In the genomic region with DNA sequence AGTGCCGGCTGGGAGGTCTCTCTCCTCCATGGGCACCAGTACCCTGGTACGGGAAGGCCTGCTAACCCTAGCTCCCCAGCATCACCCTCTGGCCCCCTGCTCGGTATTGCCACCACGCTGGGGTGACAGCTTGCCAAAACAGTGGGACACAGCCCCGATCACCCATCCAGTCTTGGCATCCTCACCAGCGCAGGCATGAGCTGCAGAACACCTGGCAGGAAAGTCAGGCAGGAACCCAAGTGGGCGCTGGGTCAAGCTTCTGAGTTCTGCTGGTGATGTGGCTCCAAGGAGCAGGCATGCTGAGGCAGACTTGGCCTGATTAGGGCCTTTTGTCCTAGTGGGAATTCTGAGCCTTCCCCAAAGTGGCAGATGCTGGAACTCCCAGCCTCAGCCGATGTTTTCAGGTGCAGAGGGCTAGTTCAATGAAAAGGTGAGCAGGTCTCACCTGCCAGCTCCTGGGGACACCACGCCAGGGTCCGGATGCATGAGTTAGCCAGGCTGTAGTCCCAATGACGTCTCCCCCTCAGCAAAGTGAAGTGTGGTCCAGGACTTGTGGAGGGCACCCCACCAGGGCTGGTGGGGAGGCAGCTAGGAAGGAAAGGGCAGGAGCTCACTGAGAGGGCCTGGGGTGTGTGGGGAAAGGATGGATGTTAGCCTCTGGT, we compare ENCODE assay signal across 13 cellular contexts. TPM values are rescaled to one million over a fixed set of nuclear protein-coding genes. Genes with fewer than 3 reads are reported as not detected.
DNase-seq lines count a peak whose midpoint lies in the region; ATAC-seq, FAIRE-seq and TF ChIP-seq lines count a peak whose summit lies in the region.
"Had no signal": no experiment of that assay in that cellular context is flagged by ENCODE, and none has a peak within 500 bp of the region (broad histone marks: within the 10 kb centered on the region; RNA-seq: fewer than 3 reads in every experiment).

No MANE protein-coding gene starts in this region.

- intact Hi-C loops in lower leg skin (cut with DNase I; ENCODE audit: low total_unique reads) = no loop called here

- H2BK5ac ChIP-seq in H1 (ENCODE audit: low read depth, low read length) = no peak overlapping the region; the same call in 1 of the 2 replicates

- ATAC-seq in SK-N-SH treated with all-trans-retinoic acid at 6 μM for 48 hours = no peak
- ATAC-seq: activated T-cell treated with anti-CD3 and anti-CD28 coated beads, Interleukin-2, amount 50 U/mL, for 72 hours had no signal

- H3K27me3 ChIP-seq in H1 (replicated peaks in 1 of 4; ENCODE audit: control insufficient read depth in 3 of 4, extremely low read depth in 1 of 4, insufficient read depth in 3 of 4, low read length in 3 of 4) (peaks cover 0 to 3% (median 1%) of the 10 kb centered on the region in 4 experiments; a peak in 4 of 7 replicates), BE2C (no peaks in the 10 kb centered on the region), smooth muscle cell (ENCODE audit: low read depth) (no peaks in the 10 kb centered on the region)

- no peak overlapping the region for H2BK120ac ChIP-seq in H1 (replicated peaks; ENCODE audit: low read depth, low read length)

- H3K4ac ChIP-seq in H1 (replicated peaks; ENCODE audit: insufficient read length, low read depth, low read length) = no peak overlapping the region

- peak overlapping the region; percentile 66; the same call in 1 of the 2 replicates for H2AK5ac ChIP-seq in H1 (ENCODE audit: low read depth, low read length)

- no peaks in the 10 kb centered on the region for H3K9me3 ChIP-seq in H1 (ENCODE audit: insufficient read depth in 2 of 2, low read depth in 1 of 2, low read length in 1 of 2)
- no peaks in the 10 kb centered on the region for H3K9me3 ChIP-seq in BE2C
- no peaks in the 10 kb centered on the region for H3K9me3 ChIP-seq in smooth muscle cell (replicated peaks; ENCODE audit: low read depth)

- no peak overlapping the region for H2AFZ ChIP-seq in H1 (ENCODE audit: low read length)
- no peak overlapping the region for H2AFZ ChIP-seq in smooth muscle cell (ENCODE audit: low read depth)

- POLR2A ChIA-PET in H1 (lab: Charles Lee; ENCODE audit: partially characterized antibody) = interaction anchor here (1.1 to 1.8 kb wide), 3 partner anchors 12 to 16 kb away, joined by 4 to 5 read pairs (median 4); a partner anchor contains a TSS

- H3K9ac ChIP-seq in H1 (replicated peaks in 1 of 4; ENCODE audit: extremely low read depth in 1 of 4, low read depth in 3 of 4, low read length in 3 of 4) = no peak overlapping the region
- H3K9ac ChIP-seq in smooth muscle cell (ENCODE audit: low read depth) = no peak overlapping the region

- no peak overlapping the region for H4K5ac ChIP-seq in H1 (ENCODE audit: insufficient read length, low read depth, low read length)

- H2BK15ac ChIP-seq in H1 (ENCODE audit: low read length) = no peak overlapping the region

- H3K79me1 ChIP-seq in H1 (ENCODE audit: low read depth, low read length) = no peaks in the 10 kb centered on the region

- H3K79me2 ChIP-seq in H1 (ENCODE audit: control insufficient read depth in 1 of 2, insufficient read depth in 2 of 2, low read length in 2 of 2) = no peaks in the 10 kb centered on the region
- H3K79me2 ChIP-seq in smooth muscle cell (ENCODE audit: low read depth) = no peaks in the 10 kb centered on the region

- no peak overlapping the region for H3K56ac ChIP-seq in H1 (replicated peaks; ENCODE audit: insufficient read length, low read depth, low read length)

- peaks cover 5 to 39% (median 22%) of the 10 kb centered on the region in 4 experiments; a peak in 6 of 7 replicates for H3K4me1 ChIP-seq in H1 (replicated peaks in 1 of 4; ENCODE audit: control insufficient read depth in 3 of 4, insufficient read depth in 4 of 4, low read length in 3 of 4)
- H3K4me1 ChIP-seq in BE2C = no peaks in the 10 kb centered on the region
- H3K4me1 ChIP-seq in smooth muscle cell (ENCODE audit: low read depth) = peaks cover 25% of the 10 kb centered on the region

- no peak for TF ChIP-seq EP300 in H1 (IDR thresholded peaks at IDR 0.05; ENCODE audit: borderline replicate concordance in 1 of 2, low read depth in 2 of 2, low read length in 2 of 2)

- H4K8ac ChIP-seq in H1 (ENCODE audit: extremely low read depth, insufficient read depth, low read length) = no peak overlapping the region

- DNase-seq in H1 (ENCODE audit: low read depth in 1 of 2, low spot score in 2 of 2) (no peak), lower leg skin (ENCODE audit: low spot score in 2 of 2) (peak; percentile 22 to 82), substantia nigra (lab: John Stamatoyannopoulos, UW) (peak in 3 of 49 donors; percentile 37 to 57 (median 44)), BE2C (no peak), smooth muscle cell (lab: John Stamatoyannopoulos, UW; ENCODE audit: unreplicated experiment) (no peak), SIG-M5 (lab: John Stamatoyannopoulos, UW) (no peak)
- DNase-seq: activated CD4-positive, alpha-beta T cell treated with anti-CD3 and anti-CD28 coated beads for 4 hours; activated T-cell treated with anti-CD3 and anti-CD28 coated beads, Interleukin-2, amount 50 U/mL, for 72 hours; NCI-H510A had no signal

- no peak overlapping the region for H4K91ac ChIP-seq in H1 (replicated peaks; ENCODE audit: insufficient read length, low read length)

- H3F3A ChIP-seq in smooth muscle cell (ENCODE audit: low read depth) = peaks cover 6% of the 10 kb centered on the region

- no peak for TF ChIP-seq CTCF in H1 (IDR thresholded peaks at IDR 0.05; ENCODE audit: control extremely low read depth in 1 of 3, insufficient read depth in 1 of 3, low read depth in 1 of 3, low read length in 3 of 3)
- TF ChIP-seq CTCF in lower leg skin (IDR thresholded peaks at IDR 0.05) = no peak
- no peak for TF ChIP-seq CTCF in BE2C (IDR thresholded peaks at IDR 0.05; ENCODE audit: low read depth, low read length)
- no peak for TF ChIP-seq CTCF in smooth muscle cell (IDR thresholded peaks at IDR 0.05; ENCODE audit: borderline replicate concordance, insufficient read depth, poor library complexity, severe bottlenecking)

- 0 out of 2 replicates have a peak overlapping the region, but pooled peaks have one; percentile 53 for H2BK12ac ChIP-seq in H1 (ENCODE audit: low read depth, low read length)

- H3K36me3 ChIP-seq in H1 (ENCODE audit: control insufficient read depth in 2 of 4, insufficient read depth in 4 of 4, low read length in 3 of 4) (peaks cover 0 to 3% (median 1%) of the 10 kb centered on the region in 4 experiments; a peak in 1 of 8 replicates), BE2C (no peaks in the 10 kb centered on the region), smooth muscle cell (ENCODE audit: low read depth) (no peaks in the 10 kb centered on the region)

- no peak for TF ChIP-seq POLR2A in H1 (IDR thresholded peaks at IDR 0.05; ENCODE audit: control extremely low read depth in 1 of 2, low read depth in 2 of 2, low read length in 2 of 2)
- no peak for TF ChIP-seq POLR2A in lower leg skin (IDR thresholded peaks at IDR 0.05)

- H3K23me2 ChIP-seq in H1 (ENCODE audit: low read depth, low read length) = no peaks in the 10 kb centered on the region

- no peak overlapping the region for H3K23ac ChIP-seq in H1 (ENCODE audit: insufficient read length)

- peak overlapping the region; percentile 75 for H3K27ac ChIP-seq in angular gyrus (ENCODE audit: low read depth, low read length)
- H3K27ac ChIP-seq in H1 (ENCODE audit: low read depth, low read length) = no peak overlapping the region
- peak overlapping the region; percentile 42 for H3K27ac ChIP-seq in substantia nigra (ENCODE audit: low read depth, low read length, poor library complexity, severe bottlenecking)
- no peak overlapping the region for H3K27ac ChIP-seq in smooth muscle cell (ENCODE audit: low read depth)
- H3K27ac ChIP-seq: epithelial cell of prostate had no signal

- H3K4me2 ChIP-seq in H1 (ENCODE audit: insufficient read depth in 1 of 2, low read depth in 2 of 2, low read length in 2 of 2) (no peak overlapping the region), smooth muscle cell (no peak overlapping the region)

- H4K20me1 ChIP-seq in H1 (replicated peaks in 1 of 2; ENCODE audit: control insufficient read depth in 1 of 2, insufficient read depth in 2 of 2, low read length in 2 of 2) = no peaks in the 10 kb centered on the region
- no peaks in the 10 kb centered on the region for H4K20me1 ChIP-seq in smooth muscle cell (ENCODE audit: low read depth)

- H3K14ac ChIP-seq in H1 (ENCODE audit: insufficient read length) = no peak overlapping the region

- CTCF ChIA-PET in H1 (lab: Charles Lee; ENCODE audit: partially characterized antibody) = interaction anchor here (1.1 to 12.1 kb wide), 6 partner anchors 11 to 93 kb away, joined by 3 to 117 read pairs (median 4); a partner anchor contains a TSS

- no peak for FAIRE-seq in H1 (lab: Jason Lieb, UNC)
- FAIRE-seq: islet of Langerhans had no signal

- H3K18ac ChIP-seq in H1 (ENCODE audit: extremely low read depth, low read length) = peak overlapping the region; percentile 22; the same call in 1 of the 2 replicates

- WGBS in H1 (ENCODE audit: extremely low coverage in 1 of 2, insufficient coverage in 1 of 2, insufficient read length in 1 of 2, insufficient replicate concordance in 2 of 2, low coverage in 1 of 2, low lambda C conversion rate in 2 of 2, missing lambda C conversion rate in 1 of 2), 2 experiments = 92% methylated on average over 10 of the region's 11 CpGs; no CpG with 5 or more reads in 1 of the 2 experiments
- 63 to 65% methylated on average over 8 to 10 of the region's 11 CpGs for WGBS in lower leg skin, 2 donors
- 99% methylated on average over 11 of the region's 11 CpGs for WGBS in smooth muscle cell (ENCODE audit: low lambda C conversion rate)

- H2BK20ac ChIP-seq in H1 (ENCODE audit: low read length) = 0 out of 2 replicates have a peak overlapping the region, but pooled peaks have one; percentile 72

- H3K4me3 ChIP-seq in H1 (ENCODE audit: extremely low read depth in 1 of 4, insufficient read depth in 2 of 4, low read depth in 3 of 4, low read length in 4 of 4) (no peak overlapping the region), lower leg skin (ENCODE audit: low read depth, poor library complexity, severe bottlenecking) (no peak overlapping the region), BE2C (ENCODE audit: low read depth, low read length) (no peak overlapping the region), smooth muscle cell (no peak overlapping the region)

- no peak for TF ChIP-seq RAD21 in H1 (IDR thresholded peaks at IDR 0.05 in 1 of 2, conservative IDR thresholded peaks at IDR 0.05 in 1 of 2; ENCODE audit: low read depth in 2 of 2, low read length in 2 of 2)

RNA-seq across cellular contexts. Expression of a gene that starts 8.5 kb away (rescaled TPM):
- 42.5 and 45.2 TPM in 2 replicates for total RNA-seq in H1 (2021; fragmentation: NEBNext Ultra II Directional; extraction: Animal tissue kit (Norgen Biotek cat#: 25700))
- 9.6 and 18.2 TPM in 2 replicates for polyA plus RNA-seq in H1 (2011; rRNA removed)
- 20.3 TPM for polyA plus RNA-seq in H1 (2011; cell fraction: cytosol; rRNA removed)
- 7.0 TPM for polyA plus RNA-seq in H1 (2011; cell fraction: nucleus; rRNA removed)
- polyA plus RNA-seq in H1 (2012, experiment 1 of 2) = 18.8 to 33.6 TPM (median 19.8 TPM) in 4 replicates
- polyA plus RNA-seq in H1 (2012, experiment 2 of 2) = 2.6 TPM
- 40.3 TPM for polyA plus RNA-seq in H1 (2013, experiment 1 of 2)
- polyA plus RNA-seq in H1 (2013, experiment 2 of 2) = 40.4 TPM
- polyA minus RNA-seq in H1 (2011; rRNA and poly(A)+ RNA removed) = 10.3 and 11.8 TPM in 2 replicates
- polyA minus RNA-seq in H1 (2011; cell fraction: cytosol; rRNA and poly(A)+ RNA removed) = 7.1 TPM
- polyA minus RNA-seq in H1 (2011; cell fraction: nucleus; rRNA and poly(A)+ RNA removed) = 10.3 TPM
- 10 to 100 TPM in 1 of 4 donors, 1 to 10 TPM in 3; 6.7 to 14.1 (median 9.4) TPM for total RNA-seq in lower leg skin
- polyA plus RNA-seq in BE2C (2012; ENCODE audit: insufficient read depth, insufficient read length, low read depth) = 46.3 TPM
- total RNA-seq in smooth muscle cell = 38.9 and 42.6 TPM in 2 replicates
- 30.7 and 31.3 TPM in 2 replicates for polyA plus RNA-seq in smooth muscle cell

RNA-seq across cellular contexts. Expression of a gene that starts 13.6 kb away (rescaled TPM):
- total RNA-seq in H1 (2021; fragmentation: NEBNext Ultra II Directional; extraction: Animal tissue kit (Norgen Biotek cat#: 25700)) = 0.67 and 0.80 TPM in 2 replicates
- polyA plus RNA-seq in H1 (2011; rRNA removed) (4.5 and 5.3 TPM in 2 replicates), smooth muscle cell (12.9 and 18.8 TPM in 2 replicates)
- 3.6 TPM for polyA plus RNA-seq in H1 (2011; cell fraction: cytosol; rRNA removed)
- polyA plus RNA-seq in H1 (2011; cell fraction: nucleus; rRNA removed) = 6.4 TPM
- polyA plus RNA-seq in H1 (2012, experiment 1 of 2) = 1.5 to 2.8 TPM (median 2.0 TPM) in 4 replicates
- 1.9 TPM for polyA plus RNA-seq in H1 (2012, experiment 2 of 2)
- polyA plus RNA-seq in H1 (2013, experiment 1 of 2) = 0.14 TPM
- 0.07 TPM for polyA plus RNA-seq in H1 (2013, experiment 2 of 2)
- polyA minus RNA-seq in H1 (2011; rRNA and poly(A)+ RNA removed) = 6.2 and 6.3 TPM in 2 replicates
- 2.8 TPM for polyA minus RNA-seq in H1 (2011; cell fraction: cytosol; rRNA and poly(A)+ RNA removed)
- polyA minus RNA-seq in H1 (2011; cell fraction: nucleus; rRNA and poly(A)+ RNA removed) = 6.5 TPM
- total RNA-seq in lower leg skin (100 to 1,000 TPM in 1 of 4 donors, 10 to 100 TPM in 3; 47.3 to 144 (median 72.7) TPM), smooth muscle cell (10.1 and 13.2 TPM in 2 replicates)
- 7.4 TPM for polyA plus RNA-seq in BE2C (2012; ENCODE audit: insufficient read depth, insufficient read length, low read depth)

RNA-seq across cellular contexts. Expression of a gene that starts 32.6 kb away (rescaled TPM):
- total RNA-seq in H1 (2021; fragmentation: NEBNext Ultra II Directional; extraction: Animal tissue kit (Norgen Biotek cat#: 25700)) = 12.3 and 14.5 TPM in 2 replicates
- 14.3 and 16.1 TPM in 2 replicates for polyA plus RNA-seq in H1 (2011; rRNA removed)
- polyA plus RNA-seq in H1 (2011; cell fraction: cytosol; rRNA removed) = 17.1 TPM
- 36.6 TPM for polyA plus RNA-seq in H1 (2011; cell fraction: nucleus; rRNA removed)
- polyA plus RNA-seq in H1 (2012, experiment 1 of 2) = 7.0 to 11.7 TPM (median 8.8 TPM) in 4 replicates
- polyA plus RNA-seq in H1 (2012, experiment 2 of 2) = 5.5 TPM
- 7.2 TPM for polyA plus RNA-seq in H1 (2013, experiment 1 of 2)
- polyA plus RNA-seq in H1 (2013, experiment 2 of 2) = 6.4 TPM
- 12.2 and 16.5 TPM in 2 replicates for polyA minus RNA-seq in H1 (2011; rRNA and poly(A)+ RNA removed)
- 6.1 TPM for polyA minus RNA-seq in H1 (2011; cell fraction: cytosol; rRNA and poly(A)+ RNA removed)
- polyA minus RNA-seq in H1 (2011; cell fraction: nucleus; rRNA and poly(A)+ RNA removed) = 29.0 TPM
- total RNA-seq in lower leg skin = 10 to 100 TPM in 2 of 4 donors, 1 to 10 TPM in 2; 4.4 to 11.0 (median 8.9) TPM
- 9.3 TPM for polyA plus RNA-seq in BE2C (2012; ENCODE audit: insufficient read depth, insufficient read length, low read depth)
- total RNA-seq in smooth muscle cell = 6.5 and 8.3 TPM in 2 replicates
- polyA plus RNA-seq in smooth muscle cell = 13.0 and 14.8 TPM in 2 replicates

Comparison
In these comparisons a context has a peak if more than half of its experiments do, and no peak if none do; other contexts are left out.
1. H3K27ac ChIP-seq: peak in angular gyrus (single experiment) and substantia nigra (single experiment); none in H1 (single experiment) and smooth muscle cell (single experiment).
2. DNase-seq: peak in lower leg skin (2 of 2); none in H1 (0 of 2), BE2C (single experiment), smooth muscle cell (single experiment) and SIG-M5 (single experiment).